Comparison of ENCODE assay signal across 34 cellular contexts in genomic region chr3:31800436-31800835, GRCh38.
"Had no signal": no experiment of that assay in that cellular context is flagged by ENCODE, and none has a peak within 500 bp of the region (broad histone marks: within the 10 kb centered on the region; RNA-seq: fewer than 3 reads in every experiment).

No MANE protein-coding gene starts in this region.

- H3K4me1 Mint-ChIP-seq: activated CD4-positive, alpha-beta T cell treated with anti-CD3 and anti-CD28 coated beads for 36 hours; activated CD4-positive, alpha-beta T cell treated with anti-CD3 and anti-CD28 coated beads, Interleukin-2, amount 10 ng/mL, durations not matched to agents 7 days and 5 days had no signal

- H3K27ac ChIP-seq: brain microvascular endothelial cell, PC-9, RWPE1, WERI-Rb-1 had no signal

- H3K27ac Mint-ChIP-seq: activated CD4-positive, alpha-beta T cell treated with anti-CD3 and anti-CD28 coated beads for 36 hours; activated CD4-positive, alpha-beta T cell treated with anti-CD3 and anti-CD28 coated beads, Interleukin-2, amount 10 ng/mL, durations not matched to agents 7 days and 5 days; activated CD8-positive, alpha-beta T cell treated with anti-CD3 and anti-CD28 coated beads, Interleukin-2, amount 10 ng/mL, durations not matched to agents 7 days and 5 days; activated naive CD4-positive, alpha-beta T cell treated with anti-CD3 and anti-CD28 coated beads for 36 hours; activated naive CD4-positive, alpha-beta T cell treated with anti-CD3 and anti-CD28 coated beads, Interleukin-2, amount 50 U/mL, for 72 hours; activated T-cell treated with anti-CD3 and anti-CD28 coated beads, Interleukin-2, amount 50 U/mL, for 24 hours had no signal

- H3K4me3 ChIP-seq: PC-9 had no signal

- H3K9me3 Mint-ChIP-seq: activated naive CD4-positive, alpha-beta T cell treated with anti-CD3 and anti-CD28 coated beads for 36 hours; activated naive CD4-positive, alpha-beta T cell treated with anti-CD3 and anti-CD28 coated beads, Interleukin-2, amount 50 U/mL, for 72 hours; activated T-cell treated with anti-CD3 and anti-CD28 coated beads, Interleukin-2, amount 50 U/mL, for 24 hours had no signal

- H3K4me2 ChIP-seq: PC-9 had no signal

- H3K4me3 Mint-ChIP-seq: activated CD4-positive, alpha-beta T cell treated with anti-CD3 and anti-CD28 coated beads for 36 hours; activated CD4-positive, alpha-beta T cell treated with anti-CD3 and anti-CD28 coated beads, Interleukin-2, amount 10 ng/mL, durations not matched to agents 7 days and 5 days; activated CD8-positive, alpha-beta T cell treated with anti-CD3 and anti-CD28 coated beads, Interleukin-2, amount 10 ng/mL, durations not matched to agents 7 days and 5 days; activated naive CD4-positive, alpha-beta T cell treated with anti-CD3 and anti-CD28 coated beads for 36 hours; activated T-cell treated with anti-CD3 and anti-CD28 coated beads, Interleukin-2, amount 50 U/mL, for 24 hours had no signal

- DNase-seq: activated CD4-positive, alpha-beta T cell treated with anti-CD3 and anti-CD28 coated beads for 36 hours; activated CD4-positive, alpha-beta T cell treated with anti-CD3 and anti-CD28 coated beads, Interleukin-2, amount 10 ng/mL, durations not matched to agents 7 days and 5 days; activated CD4-positive, alpha-beta T cell treated with anti-CD3 and anti-CD28 coated beads, Interleukin-2, amount 50 U/mL, for 48 hours; activated CD8-positive, alpha-beta T cell treated with anti-CD3 and anti-CD28 coated beads, Interleukin-2, amount 10 ng/mL, durations not matched to agents 7 days and 5 days; activated gamma-delta T cell treated with Interleukin-2 at 50 U/mL for 16 hours; activated naive CD4-positive, alpha-beta T cell treated with anti-CD3 and anti-CD28 coated beads for 36 hours; activated T-cell treated with anti-CD3 and anti-CD28 coated beads, Interleukin-2, amount 50 U/mL, for 24 hours; aorta; brain microvascular endothelial cell; central memory CD4-positive, alpha-beta T cell; Kasumi-1; KBM-7; MM.1S; MV-4-11; NCI-H1092; NCI-H1436 treated with DMSO at 0.1 percent for 48 hours; NCI-H187; NCI-H2029 treated with DMSO at 0.1 percent for 48 hours; NCI-H2107; NCI-H2171; NCI-H510A; NCI-H748 treated with DMSO at 0.1 percent for 48 hours; NK-92 treated with Interleukin-12 subunit alpha and Interleukin-12 subunit beta, amount 100 ng/mL, for 24 hours; PC-9; SIG-M5; SW 1271; T-helper 1 cell; T-helper 2 cell; T1000; WERI-Rb-1 had no signal

- H2AFZ ChIP-seq: PC-9 had no signal

- H3K27me3 ChIP-seq: brain microvascular endothelial cell had no signal

- H3K27me3 Mint-ChIP-seq: activated CD4-positive, alpha-beta T cell treated with anti-CD3 and anti-CD28 coated beads for 36 hours; activated CD4-positive, alpha-beta T cell treated with anti-CD3 and anti-CD28 coated beads, Interleukin-2, amount 10 ng/mL, durations not matched to agents 7 days and 5 days; activated T-cell treated with anti-CD3 and anti-CD28 coated beads, Interleukin-2, amount 50 U/mL, for 24 hours had no signal

- H3K36me3 ChIP-seq: brain microvascular endothelial cell, WERI-Rb-1 had no signal

- ATAC-seq: activated CD4-positive, alpha-beta T cell treated with anti-CD3 and anti-CD28 coated beads for 36 hours; activated CD4-positive, CD25-positive, alpha-beta regulatory T cell treated with anti-CD3 and anti-CD28 coated beads, Interleukin-2, amount 50 U/mL, for 24 hours; activated CD8-positive, alpha-beta T cell treated with anti-CD3 and anti-CD28 coated beads, Interleukin-2, amount 10 ng/mL, durations not matched to agents 7 days and 5 days; activated naive CD4-positive, alpha-beta T cell treated with anti-CD3 and anti-CD28 coated beads, Interleukin-2, amount 50 U/mL, for 72 hours; Right ventricle myocardium inferior had no signal
